ENCODE assay signal across 1 cellular context in the genomic region with DNA sequence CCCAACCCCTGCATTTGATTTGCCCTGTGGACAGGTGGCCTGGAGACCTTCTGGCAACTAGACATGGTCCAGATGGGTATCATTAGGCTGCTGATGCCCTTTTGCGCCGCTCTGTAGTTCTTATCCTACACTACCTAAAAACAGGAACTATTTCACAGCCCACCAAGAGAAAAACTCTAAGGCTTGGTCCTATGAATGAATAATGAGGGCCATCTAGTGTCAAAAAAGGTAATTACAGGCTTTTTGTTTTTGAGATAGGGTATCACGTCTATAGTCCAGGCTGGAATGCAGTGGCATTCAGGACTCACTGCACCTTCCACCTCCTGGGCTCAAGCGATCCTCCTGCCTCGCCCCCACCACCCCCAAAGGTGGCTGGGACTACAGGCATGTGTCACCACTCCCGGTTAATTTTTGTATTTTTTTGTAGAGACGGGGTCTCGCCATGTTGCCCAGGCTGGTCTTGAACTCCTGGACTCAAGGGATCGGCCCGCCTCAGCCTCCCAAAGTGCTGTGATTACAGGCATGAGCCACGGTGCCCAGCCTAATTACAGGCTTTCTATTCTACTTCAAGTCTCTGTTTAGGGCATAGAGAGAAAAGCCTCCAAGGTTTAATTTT.
TF ChIP-seq lines count a peak whose summit lies in the region.

No MANE protein-coding gene starts in this region.

TF ChIP-seq in K562, 482 proteins besides CTCF, POLR2A, EP300 and RAD21 (continued from another document):
- TF ChIP-seq, protein P1, sequence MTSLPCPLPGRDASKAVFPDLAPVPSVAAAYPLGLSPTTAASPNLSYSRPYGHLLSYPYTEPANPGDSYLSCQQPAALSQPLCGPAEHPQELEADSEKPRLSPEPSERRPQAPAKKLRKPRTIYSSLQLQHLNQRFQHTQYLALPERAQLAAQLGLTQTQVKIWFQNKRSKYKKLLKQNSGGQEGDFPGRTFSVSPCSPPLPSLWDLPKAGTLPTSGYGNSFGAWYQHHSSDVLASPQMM (CRISPR knock-in tag; IDR thresholded peaks at IDR 0.05) = no peak
- no peak for TF ChIP-seq ELF1 (tag; IDR thresholded peaks at IDR 0.05)
- TF ChIP-seq, protein P2, sequence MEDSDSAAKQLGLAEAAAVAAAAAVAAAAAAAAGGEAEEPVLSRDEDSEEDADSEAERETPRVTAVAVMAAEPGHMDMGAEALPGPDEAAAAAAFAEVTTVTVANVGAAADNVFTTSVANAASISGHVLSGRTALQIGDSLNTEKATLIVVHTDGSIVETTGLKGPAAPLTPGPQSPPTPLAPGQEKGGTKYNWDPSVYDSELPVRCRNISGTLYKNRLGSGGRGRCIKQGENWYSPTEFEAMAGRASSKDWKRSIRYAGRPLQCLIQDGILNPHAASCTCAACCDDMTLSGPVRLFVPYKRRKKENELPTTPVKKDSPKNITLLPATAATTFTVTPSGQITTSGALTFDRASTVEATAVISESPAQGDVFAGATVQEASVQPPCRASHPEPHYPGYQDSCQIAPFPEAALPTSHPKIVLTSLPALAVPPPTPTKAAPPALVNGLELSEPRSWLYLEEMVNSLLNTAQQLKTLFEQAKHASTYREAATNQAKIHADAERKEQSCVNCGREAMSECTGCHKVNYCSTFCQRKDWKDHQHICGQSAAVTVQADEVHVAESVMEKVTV (CRISPR knock-in tag; IDR thresholded peaks at IDR 0.05) = peak; percentile 79
- TF ChIP-seq STAT5A (IDR thresholded peaks at IDR 0.05; ENCODE audit: borderline replicate concordance, low read length) = no peak
